ENCODE assay signal across 8 cellular contexts in the genomic region with DNA sequence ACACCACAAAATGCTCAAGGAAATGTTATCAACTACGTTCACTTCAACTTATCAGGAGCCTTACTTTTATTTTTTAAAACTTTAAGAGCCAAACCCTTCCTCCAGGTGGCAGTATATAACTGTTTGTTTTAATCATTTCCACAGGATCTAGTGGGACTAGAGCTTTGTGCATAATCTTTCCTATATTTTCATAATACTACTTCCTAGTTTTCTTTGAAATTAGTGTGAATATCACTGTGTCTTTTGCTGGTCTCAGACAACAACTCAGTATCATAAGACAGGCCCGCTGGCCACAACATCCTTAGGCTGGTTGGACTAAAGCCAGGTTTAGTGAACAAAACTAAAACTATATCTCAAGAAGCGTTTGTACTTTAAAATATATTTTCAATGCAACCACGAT.
A peak's percentile ranks its signal among the peaks of the same experiment; 100 is the strongest.
DNase-seq lines count a peak whose midpoint lies in the region; ATAC-seq and TF ChIP-seq lines count a peak whose summit lies in the region.

No MANE protein-coding gene starts in this region.

- no peak for DNase-seq in activated CD4-positive, alpha-beta T cell treated with anti-CD3 and anti-CD28 coated beads for 36 hours
- DNase-seq in activated CD4-positive, alpha-beta T cell treated with anti-CD3 and anti-CD28 coated beads, Interleukin-2, amount 50 U/mL, for 48 hours, result no peak
- peak; percentile 32 to 80 (median 65) for DNase-seq in NCI-H1417 (lab: John Stamatoyannopoulos, UW)
- peak in 1 of 34 experiments; percentile 20 for DNase-seq in T-cell
- peak; percentile 82 for DNase-seq in fibroblast of the aortic adventitia (ENCODE audit: low read depth)
- peak; percentile 58 for DNase-seq in putamen (ENCODE audit: low spot score)
- DNase-seq in GF-D8 (lab: John Stamatoyannopoulos, UW), result no peak

- no peaks in the 10 kb centered on the region for H3K27me3 Mint-ChIP-seq in activated CD4-positive, alpha-beta T cell treated with anti-CD3 and anti-CD28 coated beads for 36 hours
- H3K27me3 Mint-ChIP-seq in T-cell, result no peaks in the 10 kb centered on the region

- ATAC-seq in activated CD4-positive, alpha-beta T cell treated with anti-CD3 and anti-CD28 coated beads for 36 hours, result peak; percentile 47
- ATAC-seq in T-cell (replicated peaks in 1 of 4) (peak; percentile 48 to 67 (median 58)), HG02798 (IDR thresholded peaks at IDR 0.05; ENCODE audit: poor library complexity, unreplicated experiment) (no peak)

- no peak overlapping the region for H3K4me3 Mint-ChIP-seq in activated CD4-positive, alpha-beta T cell treated with anti-CD3 and anti-CD28 coated beads for 36 hours
- H3K4me3 Mint-ChIP-seq in T-cell, result no peak overlapping the region

- no peak overlapping the region for H3K27ac Mint-ChIP-seq in activated CD4-positive, alpha-beta T cell treated with anti-CD3 and anti-CD28 coated beads for 36 hours
- H3K27ac Mint-ChIP-seq in T-cell, result no peak overlapping the region

- intact Hi-C loops in activated CD4-positive, alpha-beta T cell treated with anti-CD3 and anti-CD28 coated beads for 36 hours (cut with DNase I, micrococcal nuclease), result loop anchor here (1.0 to 5.0 kb wide), 8 partner anchors 129 to 459 kb away; a partner anchor contains a TSS

- CTCF ChIA-PET in activated CD4-positive, alpha-beta T cell treated with anti-CD3 and anti-CD28 coated beads for 36 hours (lab: Charles Lee), result interaction anchor here (0.7 to 3.1 kb wide), 20 partner anchors 8 to 416 kb away, joined by 3 to 25 read pairs (median 4); no protein-coding TSS in a partner anchor
- CTCF ChIA-PET in T-cell (lab: Charles Lee), result interaction anchor here (0.6 to 6.9 kb wide), 7 partner anchors 17 to 383 kb away, joined by 3 to 45 read pairs (median 5); no protein-coding TSS in a partner anchor

- peaks cover 27% of the 10 kb centered on the region for H3K36me3 Mint-ChIP-seq in activated CD4-positive, alpha-beta T cell treated with anti-CD3 and anti-CD28 coated beads for 36 hours (ENCODE audit: low read depth)
- peaks cover 3% of the 10 kb centered on the region for H3K36me3 Mint-ChIP-seq in T-cell

- peak; percentile 65 for TF ChIP-seq CTCF in fibroblast of the aortic adventitia (IDR thresholded peaks at IDR 0.05; ENCODE audit: insufficient read depth, low read length)

- H3K4me1 Mint-ChIP-seq in activated CD4-positive, alpha-beta T cell treated with anti-CD3 and anti-CD28 coated beads for 36 hours, result peaks cover 50% of the 10 kb centered on the region
- peaks cover 19 to 39% (median 29%) of the 10 kb centered on the region in 3 donors for H3K4me1 Mint-ChIP-seq in T-cell

- H3K9me3 Mint-ChIP-seq in activated CD4-positive, alpha-beta T cell treated with anti-CD3 and anti-CD28 coated beads for 36 hours (ENCODE audit: low read depth), result no peaks in the 10 kb centered on the region
- H3K9me3 Mint-ChIP-seq in T-cell, result no peaks in the 10 kb centered on the region

- POLR2A ChIA-PET in activated CD4-positive, alpha-beta T cell treated with anti-CD3 and anti-CD28 coated beads for 36 hours (lab: Charles Lee), result interaction anchor here (1.3 kb wide), 1 partner anchor 128 kb away, joined by 3 read pairs; no protein-coding TSS in a partner anchor
- POLR2A ChIA-PET in T-cell (lab: Charles Lee), result interaction anchor here in 1 of 2 donors (0.7 kb wide), 1 partner anchor 170 kb away, joined by 3 read pairs; no protein-coding TSS in a partner anchor

- no peak overlapping the region for H3K4me3 ChIP-seq in fibroblast of the aortic adventitia (ENCODE audit: low read depth, low read length)

Comparison
In these comparisons a context has a peak if more than half of its experiments do, and no peak if none do; other contexts are left out.
1. DNase-seq: peak in NCI-H1417 (3 of 3), fibroblast of the aortic adventitia (single experiment) and putamen (single experiment); none in activated CD4-positive, alpha-beta T cell treated with anti-CD3 and anti-CD28 coated beads for 36 hours (single experiment), activated CD4-positive, alpha-beta T cell treated with anti-CD3 and anti-CD28 coated beads, Interleukin-2, amount 50 U/mL, for 48 hours (0 of 2) and GF-D8 (single experiment).